ENCODE assay signal across 1 cellular context in the genomic region with DNA sequence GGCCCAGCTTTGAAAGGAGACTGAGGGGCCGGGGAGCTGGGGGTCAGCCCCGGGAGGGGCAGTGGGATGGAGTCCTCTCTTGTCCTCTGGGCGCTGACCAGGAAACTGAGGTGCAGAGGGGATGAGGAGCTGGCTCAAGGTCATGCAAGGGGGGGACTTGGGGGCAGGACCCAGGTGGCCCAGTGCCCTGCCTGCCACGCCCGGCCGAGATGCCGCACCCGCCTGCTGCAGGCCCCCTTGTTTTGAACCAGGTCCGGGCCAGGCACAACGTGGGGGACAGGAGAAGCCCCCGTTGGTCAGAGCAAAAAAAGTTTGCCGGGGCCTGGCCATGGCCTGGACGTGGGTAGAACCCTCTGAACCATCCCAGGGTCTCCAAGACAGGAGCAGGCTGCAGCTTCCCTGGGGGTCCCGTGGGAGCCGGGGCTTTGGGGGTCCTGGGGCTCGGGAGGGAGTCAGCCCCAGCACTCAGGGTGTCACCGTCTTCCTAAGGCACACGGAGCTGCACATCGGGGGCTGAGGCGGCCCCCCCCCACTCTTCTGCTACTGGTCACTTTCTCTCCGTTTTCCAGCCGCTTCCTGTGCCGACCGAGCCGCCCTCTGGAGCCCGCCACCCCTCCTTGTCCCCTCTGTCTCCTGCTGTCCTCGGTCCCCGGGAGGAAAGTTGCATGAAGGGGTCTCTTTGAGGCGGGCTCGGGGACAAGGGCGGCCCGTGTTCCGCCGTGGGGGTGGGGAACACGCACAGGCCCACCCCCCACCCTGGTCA.
TF ChIP-seq lines count a peak whose summit lies in the region.

No MANE protein-coding gene starts in this region.

TF ChIP-seq in HEK293, 187 proteins besides CTCF, POLR2A, EP300 and RAD21 (continued from another document):
- TF ChIP-seq, protein P1, sequence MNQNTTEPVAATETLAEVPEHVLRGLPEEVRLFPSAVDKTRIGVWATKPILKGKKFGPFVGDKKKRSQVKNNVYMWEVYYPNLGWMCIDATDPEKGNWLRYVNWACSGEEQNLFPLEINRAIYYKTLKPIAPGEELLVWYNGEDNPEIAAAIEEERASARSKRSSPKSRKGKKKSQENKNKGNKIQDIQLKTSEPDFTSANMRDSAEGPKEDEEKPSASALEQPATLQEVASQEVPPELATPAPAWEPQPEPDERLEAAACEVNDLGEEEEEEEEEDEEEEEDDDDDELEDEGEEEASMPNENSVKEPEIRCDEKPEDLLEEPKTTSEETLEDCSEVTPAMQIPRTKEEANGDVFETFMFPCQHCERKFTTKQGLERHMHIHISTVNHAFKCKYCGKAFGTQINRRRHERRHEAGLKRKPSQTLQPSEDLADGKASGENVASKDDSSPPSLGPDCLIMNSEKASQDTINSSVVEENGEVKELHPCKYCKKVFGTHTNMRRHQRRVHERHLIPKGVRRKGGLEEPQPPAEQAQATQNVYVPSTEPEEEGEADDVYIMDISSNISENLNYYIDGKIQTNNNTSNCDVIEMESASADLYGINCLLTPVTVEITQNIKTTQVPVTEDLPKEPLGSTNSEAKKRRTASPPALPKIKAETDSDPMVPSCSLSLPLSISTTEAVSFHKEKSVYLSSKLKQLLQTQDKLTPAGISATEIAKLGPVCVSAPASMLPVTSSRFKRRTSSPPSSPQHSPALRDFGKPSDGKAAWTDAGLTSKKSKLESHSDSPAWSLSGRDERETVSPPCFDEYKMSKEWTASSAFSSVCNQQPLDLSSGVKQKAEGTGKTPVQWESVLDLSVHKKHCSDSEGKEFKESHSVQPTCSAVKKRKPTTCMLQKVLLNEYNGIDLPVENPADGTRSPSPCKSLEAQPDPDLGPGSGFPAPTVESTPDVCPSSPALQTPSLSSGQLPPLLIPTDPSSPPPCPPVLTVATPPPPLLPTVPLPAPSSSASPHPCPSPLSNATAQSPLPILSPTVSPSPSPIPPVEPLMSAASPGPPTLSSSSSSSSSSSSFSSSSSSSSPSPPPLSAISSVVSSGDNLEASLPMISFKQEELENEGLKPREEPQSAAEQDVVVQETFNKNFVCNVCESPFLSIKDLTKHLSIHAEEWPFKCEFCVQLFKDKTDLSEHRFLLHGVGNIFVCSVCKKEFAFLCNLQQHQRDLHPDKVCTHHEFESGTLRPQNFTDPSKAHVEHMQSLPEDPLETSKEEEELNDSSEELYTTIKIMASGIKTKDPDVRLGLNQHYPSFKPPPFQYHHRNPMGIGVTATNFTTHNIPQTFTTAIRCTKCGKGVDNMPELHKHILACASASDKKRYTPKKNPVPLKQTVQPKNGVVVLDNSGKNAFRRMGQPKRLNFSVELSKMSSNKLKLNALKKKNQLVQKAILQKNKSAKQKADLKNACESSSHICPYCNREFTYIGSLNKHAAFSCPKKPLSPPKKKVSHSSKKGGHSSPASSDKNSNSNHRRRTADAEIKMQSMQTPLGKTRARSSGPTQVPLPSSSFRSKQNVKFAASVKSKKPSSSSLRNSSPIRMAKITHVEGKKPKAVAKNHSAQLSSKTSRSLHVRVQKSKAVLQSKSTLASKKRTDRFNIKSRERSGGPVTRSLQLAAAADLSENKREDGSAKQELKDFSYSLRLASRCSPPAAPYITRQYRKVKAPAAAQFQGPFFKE (tag by site-specific recombination; IDR thresholded peaks at IDR 0.05; ENCODE audit: borderline replicate concordance): no peak
- 0 out of 2 replicates have a peak, but pooled peaks have one; percentile 3 for TF ChIP-seq ZBTB48 (tag by site-specific recombination; IDR thresholded peaks at IDR 0.05)
- peak; percentile 24; the same call in 1 of the 2 replicates for TF ChIP-seq KLF1 (tag by site-specific recombination; IDR thresholded peaks at IDR 0.05)
- TF ChIP-seq, protein P2, sequence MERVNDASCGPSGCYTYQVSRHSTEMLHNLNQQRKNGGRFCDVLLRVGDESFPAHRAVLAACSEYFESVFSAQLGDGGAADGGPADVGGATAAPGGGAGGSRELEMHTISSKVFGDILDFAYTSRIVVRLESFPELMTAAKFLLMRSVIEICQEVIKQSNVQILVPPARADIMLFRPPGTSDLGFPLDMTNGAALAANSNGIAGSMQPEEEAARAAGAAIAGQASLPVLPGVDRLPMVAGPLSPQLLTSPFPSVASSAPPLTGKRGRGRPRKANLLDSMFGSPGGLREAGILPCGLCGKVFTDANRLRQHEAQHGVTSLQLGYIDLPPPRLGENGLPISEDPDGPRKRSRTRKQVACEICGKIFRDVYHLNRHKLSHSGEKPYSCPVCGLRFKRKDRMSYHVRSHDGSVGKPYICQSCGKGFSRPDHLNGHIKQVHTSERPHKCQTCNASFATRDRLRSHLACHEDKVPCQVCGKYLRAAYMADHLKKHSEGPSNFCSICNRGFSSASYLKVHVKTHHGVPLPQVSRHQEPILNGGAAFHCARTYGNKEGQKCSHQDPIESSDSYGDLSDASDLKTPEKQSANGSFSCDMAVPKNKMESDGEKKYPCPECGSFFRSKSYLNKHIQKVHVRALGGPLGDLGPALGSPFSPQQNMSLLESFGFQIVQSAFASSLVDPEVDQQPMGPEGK (tag by site-specific recombination; IDR thresholded peaks at IDR 0.05): 0 out of 2 replicates have a peak, but pooled peaks have one; percentile 51
- TF ChIP-seq KLF7 (tag by site-specific recombination; IDR thresholded peaks at IDR 0.05; ENCODE audit: borderline replicate concordance): peak; percentile 41; the same call in 1 of the 2 replicates
- TF ChIP-seq ZNF548 (tag by site-specific recombination; IDR thresholded peaks at IDR 0.05): 0 out of 2 replicates have a peak, but pooled peaks have one; percentile 48
- TF ChIP-seq ZNF404 (tag by site-specific recombination; IDR thresholded peaks at IDR 0.05): no peak
- no peak for TF ChIP-seq ZNF391 (tag by site-specific recombination; IDR thresholded peaks at IDR 0.05; ENCODE audit: borderline replicate concordance, low read depth)
- TF ChIP-seq YY1 (tag by site-specific recombination; IDR thresholded peaks at IDR 0.05): no peak
